In genomic region chr3:15964605-15965061, GRCh38 we compare ENCODE assay signal across 1 cellular context.
A peak's percentile ranks its signal among the peaks of the same experiment; 100 is the strongest.
TF ChIP-seq lines count a peak whose summit lies in the region.

No MANE protein-coding gene starts in this region.

TF ChIP-seq in K562, 482 proteins besides CTCF, POLR2A, EP300 and RAD21 (continued from another document):
- TF ChIP-seq ZBTB33 (CRISPR knock-in tag; IDR thresholded peaks at IDR 0.05), result no peak
- no peak for TF ChIP-seq REST (CRISPR knock-in tag; IDR thresholded peaks at IDR 0.05; ENCODE audit: low read depth)
- TF ChIP-seq ZBTB8A (IDR thresholded peaks at IDR 0.05; ENCODE audit: partially characterized antibody), result no peak
- TF ChIP-seq SMARCC2 (IDR thresholded peaks at IDR 0.05; ENCODE audit: low read depth), result no peak
- TF ChIP-seq BRF2 (IDR thresholded peaks at IDR 0.05; ENCODE audit: borderline replicate concordance, insufficient read depth, insufficient read length), result no peak
- no peak for TF ChIP-seq SMAD3 (CRISPR knock-in tag; conservative IDR thresholded peaks at IDR 0.05)
- peak; percentile 99 for TF ChIP-seq ZBTB9 (CRISPR knock-in tag; IDR thresholded peaks at IDR 0.05)
- no peak for TF ChIP-seq ZNF408 (CRISPR knock-in tag; IDR thresholded peaks at IDR 0.05; ENCODE audit: low read depth)
- no peak for TF ChIP-seq TBP (optimal IDR thresholded peaks at IDR 0.05; ENCODE audit: low read depth, low read length)
